ENCODE assay signal across 13 cellular contexts in the genomic region with DNA sequence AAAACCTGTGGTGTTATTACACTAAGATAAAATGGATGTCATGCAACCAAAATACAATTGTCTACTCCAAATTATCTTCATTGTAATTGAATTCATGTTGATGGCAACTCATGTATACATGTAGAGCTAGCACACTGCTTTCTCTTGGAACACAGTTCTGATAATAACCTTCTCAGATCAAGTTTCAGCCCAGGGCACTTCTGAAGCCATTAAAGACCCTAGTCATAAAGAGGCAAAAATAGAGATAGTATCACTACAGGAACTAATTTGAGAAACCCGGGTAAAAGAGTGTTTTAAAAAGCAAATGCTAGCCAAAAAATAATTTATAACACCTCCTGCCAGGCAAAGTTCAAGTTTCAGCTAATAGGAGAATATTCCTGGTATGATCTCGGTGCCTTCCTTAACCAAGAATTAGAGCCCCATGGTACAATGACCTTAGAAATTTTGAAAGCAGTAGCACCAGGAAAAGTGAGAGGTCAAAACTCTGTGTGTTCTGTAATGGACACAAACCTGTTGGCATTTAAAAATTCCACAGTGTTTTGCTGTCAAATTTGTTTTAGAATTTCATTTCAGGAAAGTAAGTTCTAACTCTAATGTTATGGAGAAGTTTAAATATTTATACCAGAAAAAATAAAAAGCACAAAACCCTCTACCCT.
DNase-seq lines count a peak whose midpoint lies in the region; ATAC-seq and TF ChIP-seq lines count a peak whose summit lies in the region.
"Had no signal": no experiment of that assay in that cellular context is flagged by ENCODE, and none has a peak within 500 bp of the region (broad histone marks: within the 10 kb centered on the region; RNA-seq: fewer than 3 reads in every experiment).

No MANE protein-coding gene starts in this region.

- TF ChIP-seq POLR2A in body of pancreas (IDR thresholded peaks at IDR 0.05), result no peak

- WGBS in thymus, result 59% methylated on average over 2 of the region's 2 CpGs
- 35 to 37% methylated on average over 2 of the region's 2 CpGs for WGBS in body of pancreas, 2 donors

- H3K27me3 ChIP-seq in thymus (ENCODE audit: control insufficient read depth, insufficient read depth), result no peaks in the 10 kb centered on the region
- H3K27me3 ChIP-seq in body of pancreas, result no peaks in the 10 kb centered on the region

- H3K9me3 Mint-ChIP-seq in mesothelial cell of epicardium, result peaks cover 7% of the 10 kb centered on the region
- H3K9me3 Mint-ChIP-seq: natural killer cell had no signal

- H3K4me1 ChIP-seq in thymus (ENCODE audit: control insufficient read depth, insufficient read depth, low read length) (no peaks in the 10 kb centered on the region), body of pancreas (no peaks in the 10 kb centered on the region)

- no peak overlapping the region for H3K4me3 Mint-ChIP-seq in mesothelial cell of epicardium
- H3K4me3 Mint-ChIP-seq: natural killer cell had no signal

- no peak for TF ChIP-seq CTCF in mesothelial cell of epicardium (IDR thresholded peaks at IDR 0.05; ENCODE audit: unreplicated experiment)
- TF ChIP-seq CTCF in body of pancreas (IDR thresholded peaks at IDR 0.05), result no peak

- ATAC-seq in SK-N-SH treated with all-trans-retinoic acid at 6 μM for 48 hours (peak; percentile 36), body of pancreas (no peak), GM18861 (IDR thresholded peaks at IDR 0.05; ENCODE audit: unreplicated experiment) (no peak)
- ATAC-seq: K562, natural killer cell had no signal

- no peaks in the 10 kb centered on the region for H3K36me3 Mint-ChIP-seq in mesothelial cell of epicardium
- H3K36me3 Mint-ChIP-seq: natural killer cell had no signal

- peak; percentile 65 for DNase-seq in NCI-H1092 treated with DMSO at 0.1 percent for 48 hours (lab: John Stamatoyannopoulos, UW)
- no peak for DNase-seq in NCI-H1092 (lab: John Stamatoyannopoulos, UW)
- no peak for DNase-seq in mesothelial cell of epicardium (ENCODE audit: low spot score in 2 of 2, unreplicated experiment in 2 of 2)
- no peak for DNase-seq in body of pancreas
- DNase-seq in NCI-H2107 (lab: John Stamatoyannopoulos, UW), result no peak
- DNase-seq: natural killer cell; NCI-H2227 treated with DMSO at 0.1 percent for 48 hours; stimulated activated naive CD4-positive, alpha-beta T cell had no signal

- H3K27ac Mint-ChIP-seq in mesothelial cell of epicardium, result peak overlapping the region; percentile 75
- H3K27ac Mint-ChIP-seq: natural killer cell had no signal

- no peaks in the 10 kb centered on the region for H3K36me3 ChIP-seq in thymus (ENCODE audit: control insufficient read depth, insufficient read depth)
- H3K36me3 ChIP-seq in body of pancreas (replicated peaks in 1 of 2; ENCODE audit: insufficient read depth in 1 of 2, low read depth in 2 of 2), result no peaks in the 10 kb centered on the region

- H3K27me3 Mint-ChIP-seq in mesothelial cell of epicardium (ENCODE audit: low read depth), result no peaks in the 10 kb centered on the region

- peaks cover 51% of the 10 kb centered on the region for H3K4me1 Mint-ChIP-seq in mesothelial cell of epicardium
- H3K4me1 Mint-ChIP-seq: natural killer cell had no signal

- no peaks in the 10 kb centered on the region for H3K9me3 ChIP-seq in thymus (ENCODE audit: control insufficient read depth)
- no peaks in the 10 kb centered on the region for H3K9me3 ChIP-seq in body of pancreas

- H3K4me3 ChIP-seq in thymus (ENCODE audit: low read length) (no peak overlapping the region), body of pancreas (no peak overlapping the region)
- H3K4me3 ChIP-seq: K562 had no signal

- H3K27ac ChIP-seq in thymus (ENCODE audit: low read depth) (peak overlapping the region; percentile 27), body of pancreas (no peak overlapping the region)
- H3K27ac ChIP-seq: 22Rv1 had no signal

- intact Hi-C loops in body of pancreas (cut with DNase I), result no loop called here

TF ChIP-seq in SK-N-SH treated with all-trans-retinoic acid at 6 μM for 48 hours, 23 proteins besides CTCF, POLR2A, EP300 and RAD21:
- no peak for TF ChIP-seq ZNF565 (CRISPR knock-in tag; conservative IDR thresholded peaks at IDR 0.05; ENCODE audit: low read depth)
- TF ChIP-seq CSDC2 (CRISPR knock-in tag; IDR thresholded peaks at IDR 0.05), result 0 out of 2 replicates have a peak, but pooled peaks have one; percentile 33
TF ChIP-seq in SK-N-SH treated with all-trans-retinoic acid at 6 μM for 48 hours: peak in this region for 1.
